Comparison of ENCODE assay signal across 8 cellular contexts in the genomic region with DNA sequence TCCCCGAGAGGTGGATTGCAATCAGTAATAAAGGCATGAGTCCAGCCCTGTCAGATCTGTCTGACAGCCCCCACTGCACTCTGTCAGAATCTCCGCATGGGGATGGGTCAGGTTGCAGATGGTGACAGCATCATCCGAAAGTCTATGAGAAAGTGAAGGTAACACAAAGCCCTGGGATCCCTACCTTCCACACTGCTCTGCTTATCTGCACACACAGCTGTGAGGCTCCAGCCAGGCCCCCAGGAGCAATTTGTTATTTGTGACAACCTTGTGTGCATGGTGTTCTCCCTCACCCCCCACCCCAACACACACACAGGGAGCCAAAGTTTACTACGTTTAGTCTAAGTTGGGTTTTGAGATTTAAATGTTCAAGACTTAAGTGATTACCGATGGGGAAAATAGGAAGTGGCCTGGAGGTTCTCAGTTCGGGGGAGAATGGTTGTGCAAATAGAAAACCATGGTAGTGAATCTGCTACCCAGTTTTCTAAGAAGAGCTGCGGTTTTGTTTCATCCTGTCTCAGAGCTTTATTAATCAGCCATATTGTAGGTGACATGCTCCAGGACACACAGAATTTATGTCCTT.
DNase-seq lines count a peak whose midpoint lies in the region; ATAC-seq and TF ChIP-seq lines count a peak whose summit lies in the region.

No MANE protein-coding gene starts in this region.

- ATAC-seq in Right ventricle myocardium inferior (no peak), HG02981 (IDR thresholded peaks at IDR 0.05; ENCODE audit: unreplicated experiment) (peak; percentile 76), thoracic aorta (ENCODE audit: insufficient number of reproducible peaks, low FRiP score, low read depth) (no peak), heart right ventricle (no peak)

- H3K27me3 ChIP-seq in left ventricle myocardium inferior (ENCODE audit: low read depth), result no peaks in the 10 kb centered on the region
- no peaks in the 10 kb centered on the region for H3K27me3 ChIP-seq in thoracic aorta (replicated peaks; ENCODE audit: insufficient read depth)
- H3K27me3 ChIP-seq in heart right ventricle, result peaks cover 0 to 10% (median 0%) of the 10 kb centered on the region in 7 donors

- H3K4me3 ChIP-seq in left ventricle myocardium inferior (no peak overlapping the region), thoracic aorta (peak overlapping the region; percentile 14), heart right ventricle (no peak overlapping the region)

- no peaks in the 10 kb centered on the region for H3K27me3 Mint-ChIP-seq in T-helper 1 cell treated with Interleukin-12 subunit alpha and Interleukin-12 subunit beta and Interleukin-4 antibody, amounts not matched to agents 30 μg/mL and 1 μg/mL, for 36 hours (ENCODE audit: low read depth)

- peaks cover 15% of the 10 kb centered on the region for H3K4me1 Mint-ChIP-seq in T-helper 1 cell treated with Interleukin-12 subunit alpha and Interleukin-12 subunit beta and Interleukin-4 antibody, amounts not matched to agents 30 μg/mL and 1 μg/mL, for 36 hours (ENCODE audit: low read depth)

- H3K36me3 ChIP-seq in left ventricle myocardium inferior, result no peaks in the 10 kb centered on the region
- no peaks in the 10 kb centered on the region for H3K36me3 ChIP-seq in thoracic aorta
- H3K36me3 ChIP-seq in heart right ventricle, result no peaks in the 10 kb centered on the region

- no peak overlapping the region for H3K27ac ChIP-seq in left ventricle myocardium inferior (replicated peaks)
- H3K27ac ChIP-seq in thoracic aorta, result no peak overlapping the region
- H3K27ac ChIP-seq in heart right ventricle, result peak overlapping the region in 1 of 10 donors; percentile 48

- no peaks in the 10 kb centered on the region for H3K4me1 ChIP-seq in left ventricle myocardium inferior
- H3K4me1 ChIP-seq in thoracic aorta (ENCODE audit: control insufficient read depth in 1 of 2, low read depth in 2 of 2), result no peaks in the 10 kb centered on the region
- H3K4me1 ChIP-seq in heart right ventricle, result peaks cover 0 to 21% (median 0%) of the 10 kb centered on the region in 9 donors

- no peaks in the 10 kb centered on the region for H3K36me3 Mint-ChIP-seq in T-helper 1 cell treated with Interleukin-12 subunit alpha and Interleukin-12 subunit beta and Interleukin-4 antibody, amounts not matched to agents 30 μg/mL and 1 μg/mL, for 36 hours (ENCODE audit: low read depth)

- DNase-seq in Right ventricle myocardium inferior (ENCODE audit: missing footprints) (peak; percentile 63), left ventricle myocardium inferior (no peak), thoracic aorta (ENCODE audit: low spot score) (no peak), NCI-H2081 treated with DMSO at 0.1 percent for 48 hours (lab: John Stamatoyannopoulos, UW) (no peak), heart right ventricle (no peak), AG20443 (ENCODE audit: low spot score) (no peak)

- H3K27ac Mint-ChIP-seq in T-helper 1 cell treated with Interleukin-12 subunit alpha and Interleukin-12 subunit beta and Interleukin-4 antibody, amounts not matched to agents 30 μg/mL and 1 μg/mL, for 36 hours, result peak overlapping the region; percentile 18

- intact Hi-C loops in Right ventricle myocardium inferior (cut with DNase I), result loop anchor here (2.0 kb wide), 1 partner anchor 441 kb away; no protein-coding TSS in a partner anchor
- intact Hi-C loops in left ventricle myocardium inferior (cut with micrococcal nuclease), result loop anchor here (10.0 kb wide), 1 partner anchor 441 kb away; no protein-coding TSS in a partner anchor
- intact Hi-C loops in heart right ventricle (cut with DNase I), result loop anchor here in 5 of 10 donors (5.0 to 10.0 kb wide), 3 partner anchors 104 to 441 kb away; no protein-coding TSS in a partner anchor

- 58 to 61% methylated on average over 7 of the region's 7 CpGs for WGBS in heart right ventricle, 2 donors

- no peaks in the 10 kb centered on the region for H3K9me3 ChIP-seq in left ventricle myocardium inferior (replicated peaks)
- no peaks in the 10 kb centered on the region for H3K9me3 ChIP-seq in thoracic aorta
- H3K9me3 ChIP-seq in heart right ventricle, result no peaks in the 10 kb centered on the region

- H3K4me3 Mint-ChIP-seq in T-helper 1 cell treated with Interleukin-12 subunit alpha and Interleukin-12 subunit beta and Interleukin-4 antibody, amounts not matched to agents 30 μg/mL and 1 μg/mL, for 36 hours, result no peak overlapping the region

- H3K9me3 Mint-ChIP-seq in T-helper 1 cell treated with Interleukin-12 subunit alpha and Interleukin-12 subunit beta and Interleukin-4 antibody, amounts not matched to agents 30 μg/mL and 1 μg/mL, for 36 hours, result no peaks in the 10 kb centered on the region

- TF ChIP-seq CTCF in left ventricle myocardium inferior (IDR thresholded peaks at IDR 0.05; ENCODE audit: borderline replicate concordance), result no peak
- TF ChIP-seq CTCF in thoracic aorta (IDR thresholded peaks at IDR 0.05), result no peak
- no peak for TF ChIP-seq CTCF in heart right ventricle (IDR thresholded peaks at IDR 0.05)
